In genomic region chr17:36778458-36778857, GRCh38 we compare ENCODE assay signal across 1 cellular context.
TF ChIP-seq lines count a peak whose summit lies in the region.

No MANE protein-coding gene starts in this region.

TF ChIP-seq in H1, 55 proteins besides CTCF, POLR2A, EP300 and RAD21 (continued from another document):
- TF ChIP-seq BACH1 (IDR thresholded peaks at IDR 0.05; ENCODE audit: low read length) (no peak), NRF1 (IDR thresholded peaks at IDR 0.05; ENCODE audit: low read depth, low read length) (no peak), USF2 (IDR thresholded peaks at IDR 0.05; ENCODE audit: low read length) (no peak), CEBPB (IDR thresholded peaks at IDR 0.05; ENCODE audit: low read depth, low read length) (no peak), CHD1 (IDR thresholded peaks at IDR 0.05; ENCODE audit: low read depth, low read length) (no peak), YY1 (IDR thresholded peaks at IDR 0.05; ENCODE audit: low read depth, low read length) (no peak), HDAC2 (IDR thresholded peaks at IDR 0.05; ENCODE audit: borderline replicate concordance in 1 of 2, low read depth in 2 of 2, low read length in 2 of 2) (no peak), TEAD4 (IDR thresholded peaks at IDR 0.05; ENCODE audit: low read depth, low read length) (no peak), SP1 (IDR thresholded peaks at IDR 0.05; ENCODE audit: low read depth, low read length) (no peak)
- TF ChIP-seq, protein P1, sequence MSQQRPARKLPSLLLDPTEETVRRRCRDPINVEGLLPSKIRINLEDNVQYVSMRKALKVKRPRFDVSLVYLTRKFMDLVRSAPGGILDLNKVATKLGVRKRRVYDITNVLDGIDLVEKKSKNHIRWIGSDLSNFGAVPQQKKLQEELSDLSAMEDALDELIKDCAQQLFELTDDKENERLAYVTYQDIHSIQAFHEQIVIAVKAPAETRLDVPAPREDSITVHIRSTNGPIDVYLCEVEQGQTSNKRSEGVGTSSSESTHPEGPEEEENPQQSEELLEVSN (IDR thresholded peaks at IDR 0.05), result no peak
